8 cellular contexts compared by ENCODE assay signal in the genomic region with DNA sequence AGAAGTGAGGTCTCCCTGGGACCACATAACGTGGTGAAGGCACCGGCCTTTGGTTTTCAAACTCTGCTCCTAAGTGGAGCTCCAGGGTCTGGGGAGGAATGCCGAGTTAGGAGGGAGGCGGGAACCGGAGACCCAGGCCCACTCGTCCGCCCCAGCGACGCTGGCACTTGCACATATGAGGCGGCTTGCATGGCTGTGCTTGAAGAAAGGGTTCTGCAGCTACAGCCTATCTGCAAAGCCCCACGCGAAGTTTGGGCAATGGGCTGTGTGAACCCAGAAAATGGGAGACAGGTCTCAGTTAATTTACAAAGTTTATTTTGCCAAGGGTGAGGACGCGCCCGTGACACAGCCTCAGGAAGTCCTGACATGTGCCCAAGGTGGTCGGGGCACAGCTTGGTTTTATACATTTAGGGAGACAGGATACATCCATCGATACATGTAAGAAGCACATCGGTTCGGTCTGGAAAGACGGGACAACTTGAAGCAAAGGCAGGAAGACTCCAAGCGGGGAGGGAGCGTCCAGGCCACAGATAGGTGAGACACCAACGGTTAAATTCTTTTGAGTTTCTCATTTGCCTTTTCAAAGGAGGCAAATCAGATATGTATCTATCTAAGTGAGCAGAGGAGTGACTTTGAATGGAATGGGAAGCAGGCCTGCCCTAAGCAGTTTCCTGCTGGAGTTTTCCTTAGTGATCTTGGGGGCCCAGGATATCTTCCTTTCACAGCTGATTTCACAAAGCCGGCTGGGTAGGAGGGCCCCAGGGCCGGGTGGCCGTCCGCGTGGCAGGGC. TPM values are rescaled to one million over a fixed set of nuclear protein-coding genes. Genes with fewer than 3 reads are reported as not detected.
A peak's percentile ranks its signal among the peaks of the same experiment; 100 is the strongest.
DNase-seq lines count a peak whose midpoint lies in the region; ATAC-seq and TF ChIP-seq lines count a peak whose summit lies in the region.

No MANE protein-coding gene starts in this region.

- DNase-seq in DMS53 treated with DMSO at 0.1 percent for 48 hours (lab: John Stamatoyannopoulos, UW; ENCODE audit: unreplicated experiment) (peak; percentile 6), DMS53 (lab: John Stamatoyannopoulos, UW) (no peak), iPS-NIHi7 (ENCODE audit: extremely low spot score) (peak; percentile 8), stomach (no peak), Ammon's horn (ENCODE audit: low spot score) (no peak), NCI-H1417 treated with DMSO at 0.1 percent for 48 hours (lab: John Stamatoyannopoulos, UW) (no peak)
- DNase-seq in activated naive CD8-positive, alpha-beta T cell treated with anti-CD3 and anti-CD28 coated beads, Interleukin-2, amount 10 ng/mL, durations not matched to agents 7 days and 5 days, result no peak

- peaks cover 14% of the 10 kb centered on the region for H3K27me3 Mint-ChIP-seq in activated naive CD8-positive, alpha-beta T cell treated with anti-CD3 and anti-CD28 coated beads, Interleukin-2, amount 10 ng/mL, durations not matched to agents 7 days and 5 days

- WGBS in stomach, 5 donors, result 76 to 80% (median 78%) methylated on average over 27 to 28 of the region's 28 CpGs

- peak overlapping the region; percentile 77 to 96 (median 93) for H3K4me3 ChIP-seq in stomach

- TF ChIP-seq EP300 in stomach (IDR thresholded peaks at IDR 0.05), result no peak

- no peak for ATAC-seq in activated naive CD8-positive, alpha-beta T cell treated with anti-CD3 and anti-CD28 coated beads, Interleukin-2, amount 10 ng/mL, durations not matched to agents 7 days and 5 days (ENCODE audit: low read depth)
- ATAC-seq in GM19351 (IDR thresholded peaks at IDR 0.05; ENCODE audit: unreplicated experiment), result no peak

- no peaks in the 10 kb centered on the region for H3K9me3 Mint-ChIP-seq in activated naive CD8-positive, alpha-beta T cell treated with anti-CD3 and anti-CD28 coated beads, Interleukin-2, amount 10 ng/mL, durations not matched to agents 7 days and 5 days

- H3K4me1 Mint-ChIP-seq in activated naive CD8-positive, alpha-beta T cell treated with anti-CD3 and anti-CD28 coated beads, Interleukin-2, amount 10 ng/mL, durations not matched to agents 7 days and 5 days, result peaks cover 27% of the 10 kb centered on the region

- no peak for TF ChIP-seq CTCF in stomach (IDR thresholded peaks at IDR 0.05)

- H3K27me3 ChIP-seq in stomach, result peaks cover 0 to 17% (median 0%) of the 10 kb centered on the region in 3 donors

- peaks cover 15 to 36% (median 21%) of the 10 kb centered on the region in 4 donors for H3K4me1 ChIP-seq in stomach

- no peak for TF ChIP-seq POLR2A in stomach (IDR thresholded peaks at IDR 0.05)

- intact Hi-C loops in stomach (cut with DNase I; ENCODE audit: low total_unique reads), result no loop called here

- H3K4me3 Mint-ChIP-seq in activated naive CD8-positive, alpha-beta T cell treated with anti-CD3 and anti-CD28 coated beads, Interleukin-2, amount 10 ng/mL, durations not matched to agents 7 days and 5 days, result peak overlapping the region; percentile 65

- H3K36me3 Mint-ChIP-seq in activated naive CD8-positive, alpha-beta T cell treated with anti-CD3 and anti-CD28 coated beads, Interleukin-2, amount 10 ng/mL, durations not matched to agents 7 days and 5 days, result no peaks in the 10 kb centered on the region

- peak overlapping the region; percentile 81 for H3K27ac Mint-ChIP-seq in activated naive CD8-positive, alpha-beta T cell treated with anti-CD3 and anti-CD28 coated beads, Interleukin-2, amount 10 ng/mL, durations not matched to agents 7 days and 5 days

- no peaks in the 10 kb centered on the region for H3K36me3 ChIP-seq in stomach

- peak overlapping the region; percentile 82 to 91 (median 88) for H3K27ac ChIP-seq in stomach

- H3K9me3 ChIP-seq in stomach, result no peaks in the 10 kb centered on the region

- POLR2A ChIA-PET in activated naive CD8-positive, alpha-beta T cell treated with anti-CD3 and anti-CD28 coated beads, Interleukin-2, amount 10 ng/mL, durations not matched to agents 7 days and 5 days (lab: Charles Lee), result interaction anchor here (0.6 to 1.9 kb wide), 5 partner anchors 9 to 620 kb away, joined by 3 to 6 read pairs (median 3); no protein-coding TSS in a partner anchor

RNA-seq across cellular contexts. Expression of a gene that starts 0.8 kb away (rescaled TPM):
- total RNA-seq in activated naive CD8-positive, alpha-beta T cell treated with anti-CD3 and anti-CD28 coated beads, Interleukin-2, amount 10 ng/mL, durations not matched to agents 7 days and 5 days, result 10 to 100 TPM; 74.5 to 83.1 TPM
- total RNA-seq in stomach, result 100 to 1,000 TPM in 1 of 5 donors, 10 to 100 TPM in 4; 15.2 to 107 (median 57.4) TPM
- polyA plus RNA-seq in stomach, result 10 to 100 TPM; 14.1 to 29.3 (median 23.8) TPM

Comparison
In these comparisons a context has a peak if more than half of its experiments do, and no peak if none do; other contexts are left out.
1. DNase-seq: peak in DMS53 treated with DMSO at 0.1 percent for 48 hours (single experiment) and iPS-NIHi7 (single experiment); none in DMS53 (single experiment), activated naive CD8-positive, alpha-beta T cell treated with anti-CD3 and anti-CD28 coated beads, Interleukin-2, amount 10 ng/mL, durations not matched to agents 7 days and 5 days (single experiment), stomach (single experiment), Ammon's horn (single experiment) and NCI-H1417 treated with DMSO at 0.1 percent for 48 hours (single experiment).